Comparison of ENCODE assay signal across 23 cellular contexts in the genomic region with DNA sequence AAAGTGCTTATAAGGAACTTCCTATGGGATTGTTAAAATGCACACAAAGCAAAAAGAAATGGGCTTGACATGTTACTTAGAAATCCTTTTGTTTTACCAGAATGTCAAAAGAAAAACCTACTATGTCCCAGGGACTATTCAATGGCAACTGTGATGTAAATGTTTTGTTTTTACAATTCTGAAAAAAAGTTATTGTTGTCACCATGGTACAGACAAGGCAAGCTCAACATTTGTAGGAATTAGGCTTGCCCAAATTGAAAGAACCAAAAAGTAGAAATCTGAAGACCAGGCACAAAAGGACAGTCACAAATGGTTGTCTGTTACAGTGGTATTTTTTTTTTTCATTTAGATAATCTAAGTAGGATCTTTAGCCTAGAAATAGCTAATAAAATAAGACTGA.
DNase-seq lines count a peak whose midpoint lies in the region; ATAC-seq, FAIRE-seq and TF ChIP-seq lines count a peak whose summit lies in the region.
"Had no signal": no experiment of that assay in that cellular context is flagged by ENCODE, and none has a peak within 500 bp of the region (broad histone marks: within the 10 kb centered on the region; RNA-seq: fewer than 3 reads in every experiment).

No MANE protein-coding gene starts in this region.

- H3K36me3 Mint-ChIP-seq in astrocyte (ENCODE audit: low read depth, unreplicated experiment): no peaks in the 10 kb centered on the region
- no peaks in the 10 kb centered on the region for H3K36me3 Mint-ChIP-seq in neural progenitor cell
- H3K36me3 Mint-ChIP-seq: CD4-positive, CD25-positive, alpha-beta regulatory T cell had no signal

- TF ChIP-seq POLR2A in A549 (IDR thresholded peaks at IDR 0.05; ENCODE audit: low read length): no peak
- no peak for TF ChIP-seq POLR2A in transverse colon (IDR thresholded peaks at IDR 0.05)

- in situ Hi-C loops in transverse colon (cut with MboI; ENCODE audit: low pct_ligation_motif_present in 1 of 4, low pct_unique_long_range_greater_than_20kb in 1 of 4, low sequenced_read_pairs in 3 of 4): no loop called here

- peaks cover 6% of the 10 kb centered on the region for H3K4me1 Mint-ChIP-seq in astrocyte (ENCODE audit: low read depth, unreplicated experiment)
- peaks cover 9% of the 10 kb centered on the region for H3K4me1 Mint-ChIP-seq in neural progenitor cell
- H3K4me1 Mint-ChIP-seq: CD4-positive, CD25-positive, alpha-beta regulatory T cell had no signal

- CTCF ChIA-PET in A549 (lab: Yijun Ruan, JAX): no interaction called here

- H3K9me3 Mint-ChIP-seq in astrocyte (ENCODE audit: unreplicated experiment): no peaks in the 10 kb centered on the region
- H3K9me3 Mint-ChIP-seq in neural progenitor cell: peaks cover 2% of the 10 kb centered on the region

- no peaks in the 10 kb centered on the region for H3K36me3 ChIP-seq in HUES6 (ENCODE audit: control insufficient read depth, insufficient read depth, low read length)
- no peaks in the 10 kb centered on the region for H3K36me3 ChIP-seq in astrocyte (ENCODE audit: insufficient read depth, low read length)
- no peaks in the 10 kb centered on the region for H3K36me3 ChIP-seq in neural progenitor cell
- no peaks in the 10 kb centered on the region for H3K36me3 ChIP-seq in transverse colon
- H3K36me3 ChIP-seq: BLaER1, MG63 had no signal

- no peak overlapping the region for H3K27ac ChIP-seq in A549
- peak overlapping the region; percentile 40; the same call in 1 of the 2 replicates for H3K27ac ChIP-seq in HUES6 (ENCODE audit: low read depth, low read length)
- H3K27ac ChIP-seq in astrocyte (ENCODE audit: low read depth, low read length): no peak overlapping the region
- H3K27ac ChIP-seq in neural progenitor cell: peak overlapping the region; percentile 2
- H3K27ac ChIP-seq in transverse colon: no peak overlapping the region
- H3K27ac ChIP-seq: BLaER1, HL-60 had no signal

- TF ChIP-seq CTCF in A549 (IDR thresholded peaks at IDR 0.05): no peak
- no peak for TF ChIP-seq CTCF in astrocyte (IDR thresholded peaks at IDR 0.05; ENCODE audit: insufficient read depth, low read depth, low read length)
- TF ChIP-seq CTCF in neural progenitor cell (IDR thresholded peaks at IDR 0.05): no peak
- TF ChIP-seq CTCF in transverse colon (IDR thresholded peaks at IDR 0.05): no peak

- H2AFZ ChIP-seq in astrocyte (ENCODE audit: low read depth, low read length) (no peak overlapping the region), neural progenitor cell (replicated peaks) (peak overlapping the region; percentile 61)

- H3F3A ChIP-seq in neural progenitor cell (ENCODE audit: low read depth): no peaks in the 10 kb centered on the region

- DNase-seq in A549 (ENCODE audit: low read depth in 1 of 2, low spot score in 1 of 2): no peak
- no peak for DNase-seq in astrocyte (ENCODE audit: low read depth)
- peak; percentile 2 for DNase-seq in neural progenitor cell (ENCODE audit: low spot score)
- DNase-seq in transverse colon: no peak
- no peak for DNase-seq in activated CD4-positive, alpha-beta T cell treated with anti-CD3 and anti-CD28 coated beads, Interleukin-2, amount 50 U/mL, for 4 hours
- DNase-seq in foreskin melanocyte: no peak
- DNase-seq: 8988T; CD4-positive, CD25-positive, alpha-beta regulatory T cell; H7; HFFc6; KG1; MG63; NCI-H2029; NCI-H2227 treated with DMSO at 0.1 percent for 48 hours; NCI-H526 treated with DMSO at 0.1 percent for 48 hours; OCI-M1; SK-N-SH; SW 1271 had no signal

- H3K4me1 ChIP-seq in A549 (peaks cover 9% of the 10 kb centered on the region; the same call in 1 of the 3 replicates), HUES6 (ENCODE audit: control insufficient read depth, insufficient read depth, low read length) (peaks cover 16% of the 10 kb centered on the region), astrocyte (ENCODE audit: insufficient read depth, low read length) (peaks cover 5% of the 10 kb centered on the region), neural progenitor cell (peaks cover 16% of the 10 kb centered on the region), transverse colon (no peaks in the 10 kb centered on the region)
- H3K4me1 ChIP-seq: BLaER1 had no signal

- no peaks in the 10 kb centered on the region for H3K27me3 ChIP-seq in HUES6 (ENCODE audit: control insufficient read depth, insufficient read depth, low read length)
- H3K27me3 ChIP-seq in astrocyte (ENCODE audit: insufficient read depth, low read length): no peaks in the 10 kb centered on the region
- no peaks in the 10 kb centered on the region for H3K27me3 ChIP-seq in neural progenitor cell
- no peaks in the 10 kb centered on the region for H3K27me3 ChIP-seq in transverse colon
- H3K27me3 ChIP-seq: BLaER1, MG63 had no signal

- H3K79me2 ChIP-seq in astrocyte (ENCODE audit: insufficient read depth, low read length) (no peaks in the 10 kb centered on the region), neural progenitor cell (ENCODE audit: low read depth) (no peaks in the 10 kb centered on the region)

- no peak for TF ChIP-seq EP300 in A549 (IDR thresholded peaks at IDR 0.05)
- TF ChIP-seq EP300 in transverse colon (IDR thresholded peaks at IDR 0.05; ENCODE audit: low read depth): no peak

- H3K27ac Mint-ChIP-seq in astrocyte (ENCODE audit: unreplicated experiment): no peak overlapping the region
- no peak overlapping the region for H3K27ac Mint-ChIP-seq in neural progenitor cell
- H3K27ac Mint-ChIP-seq: CD4-positive, CD25-positive, alpha-beta regulatory T cell; HFFc6 had no signal

- H3K27me3 Mint-ChIP-seq in astrocyte (ENCODE audit: low read depth, unreplicated experiment): no peaks in the 10 kb centered on the region
- H3K27me3 Mint-ChIP-seq in neural progenitor cell (ENCODE audit: insufficient read depth, low read depth): no peaks in the 10 kb centered on the region
- H3K27me3 Mint-ChIP-seq: CD4-positive, CD25-positive, alpha-beta regulatory T cell had no signal

- H3K9me3 ChIP-seq in A549 (no peaks in the 10 kb centered on the region), HUES6 (ENCODE audit: control insufficient read depth, insufficient read depth, low read depth, low read length) (no peaks in the 10 kb centered on the region), astrocyte (ENCODE audit: insufficient read depth, low read depth, low read length) (no peaks in the 10 kb centered on the region), neural progenitor cell (ENCODE audit: low read depth) (no peaks in the 10 kb centered on the region), transverse colon (no peaks in the 10 kb centered on the region)
- H3K9me3 ChIP-seq: BLaER1, MG63, SK-N-SH had no signal

- FAIRE-seq in A549 (lab: Jason Lieb, UNC) (no peak), astrocyte (lab: Jason Lieb, UNC) (peak; percentile 26)
- FAIRE-seq: GM19239 had no signal

- intact Hi-C loops in transverse colon (cut with DNase I; ENCODE audit: low total_unique reads): no loop called here

- no peak overlapping the region for H3K4me3 ChIP-seq in A549
- H3K4me3 ChIP-seq in HUES6 (ENCODE audit: low read depth, low read length): no peak overlapping the region
- H3K4me3 ChIP-seq in astrocyte (ENCODE audit: insufficient read depth, low read depth, low read length): no peak overlapping the region
- H3K4me3 ChIP-seq in neural progenitor cell: no peak overlapping the region
- H3K4me3 ChIP-seq in transverse colon: no peak overlapping the region
- H3K4me3 ChIP-seq: BLaER1, MG63 had no signal

- ATAC-seq in A549 (no peak), GM21576 (IDR thresholded peaks at IDR 0.05; ENCODE audit: unreplicated experiment) (no peak)

- no peak for TF ChIP-seq RAD21 in A549 (conservative IDR thresholded peaks at IDR 0.05 in 1 of 2, IDR thresholded peaks at IDR 0.05 in 1 of 2)

- H3K4me3 Mint-ChIP-seq in astrocyte (ENCODE audit: unreplicated experiment) (no peak overlapping the region), neural progenitor cell (no peak overlapping the region)
- H3K4me3 Mint-ChIP-seq: CD4-positive, CD25-positive, alpha-beta regulatory T cell; HFFc6 had no signal

- peak overlapping the region; percentile 21; the same call in 1 of the 3 replicates for H3K4me2 ChIP-seq in A549
- H3K4me2 ChIP-seq in astrocyte (ENCODE audit: low read length): no peak overlapping the region
- H3K4me2 ChIP-seq in neural progenitor cell: no peak overlapping the region
- H3K4me2 ChIP-seq: BLaER1, SK-N-SH had no signal

- POLR2A ChIA-PET in A549 (lab: Yijun Ruan, JAX): no interaction called here

- H3K9ac ChIP-seq in HUES6 (ENCODE audit: low read length) (no peak overlapping the region), astrocyte (ENCODE audit: low read length) (no peak overlapping the region), neural progenitor cell (no peak overlapping the region)
- H3K9ac ChIP-seq: BLaER1, SK-N-SH had no signal

- H4K20me1 ChIP-seq in astrocyte (ENCODE audit: insufficient read depth, low read length): no peaks in the 10 kb centered on the region
- no peaks in the 10 kb centered on the region for H4K20me1 ChIP-seq in neural progenitor cell (ENCODE audit: low read depth)
- H4K20me1 ChIP-seq: BLaER1 had no signal

TF ChIP-seq in A549, 52 proteins besides CTCF, POLR2A, EP300 and RAD21:
- TF ChIP-seq MAFK (IDR thresholded peaks at IDR 0.05; ENCODE audit: partially characterized antibody) (peak; percentile 16), KDM1A (IDR thresholded peaks at IDR 0.05; ENCODE audit: low read depth) (no peak)

Comparison
In these comparisons a context has a peak if more than half of its experiments do, and no peak if none do; other contexts are left out.
1. H3K27ac ChIP-seq: peak in HUES6 (single experiment) and neural progenitor cell (single experiment); none in A549 (0 of 2), astrocyte (single experiment) and transverse colon (0 of 4).